24 cellular contexts compared by ENCODE assay signal in genomic region chrX:15963858-15964257, GRCh38.
"Had no signal": no experiment of that assay in that cellular context is flagged by ENCODE, and none has a peak within 500 bp of the region (broad histone marks: within the 10 kb centered on the region; RNA-seq: fewer than 3 reads in every experiment).

No MANE protein-coding gene starts in this region.

- H3K4me2 ChIP-seq: hepatocyte had no signal

- H3K4me1 ChIP-seq: esophagus muscularis mucosa, foreskin keratinocyte, gastroesophageal sphincter, heart left ventricle, left lung, lower lobe of right lung had no signal

- H3K36me3 Mint-ChIP-seq: immature natural killer cell, mesothelial cell of epicardium had no signal

- H2AFZ ChIP-seq: hepatocyte had no signal

- H3K36me3 ChIP-seq: esophagus muscularis mucosa, gastroesophageal sphincter, heart left ventricle, left lung, lower lobe of right lung had no signal

- FAIRE-seq: colon, endothelial cell of umbilical vein, frontal cortex, kidney had no signal

- H3K4me3 Mint-ChIP-seq: immature natural killer cell, mesothelial cell of epicardium had no signal

- H3K27ac Mint-ChIP-seq: immature natural killer cell, mesothelial cell of epicardium had no signal

- H3K4me1 Mint-ChIP-seq: immature natural killer cell, mesothelial cell of epicardium had no signal

- H3K9me3 ChIP-seq: esophagus muscularis mucosa, gastroesophageal sphincter, heart left ventricle, left lung, lower lobe of right lung, mucosa of descending colon had no signal

- H3K27ac ChIP-seq: coronary artery, dorsolateral prefrontal cortex, esophagus muscularis mucosa, foreskin keratinocyte, gastroesophageal sphincter, heart left ventricle, hepatocyte, left lung, lower lobe of right lung had no signal

- H3K79me2 ChIP-seq: hepatocyte had no signal

- DNase-seq: dermis blood vessel endothelial cell; dorsolateral prefrontal cortex; effector CD4-positive, alpha-beta T cell; effector memory CD4-positive, alpha-beta T cell; foreskin keratinocyte; heart left ventricle; hypothalamus; immature natural killer cell; islet precursor cell; kidney; left cardiac atrium; left lung; left ventricle myocardium superior; lower lobe of right lung; mesenchymal stem cell; mucosa of descending colon had no signal

- ATAC-seq: foreskin keratinocyte, gastroesophageal sphincter, heart left ventricle, left cardiac atrium, left lung, left ventricle myocardium superior, lower lobe of right lung, mucosa of descending colon had no signal

- H3K27me3 ChIP-seq: esophagus muscularis mucosa, foreskin keratinocyte, gastroesophageal sphincter, hepatocyte, left lung had no signal

- H3K4me3 ChIP-seq: coronary artery, dorsolateral prefrontal cortex, esophagus muscularis mucosa, gastroesophageal sphincter, heart left ventricle, hepatocyte, left lung, lower lobe of right lung, mucosa of descending colon had no signal

- H3K9me3 Mint-ChIP-seq: immature natural killer cell had no signal
